In the genomic region with DNA sequence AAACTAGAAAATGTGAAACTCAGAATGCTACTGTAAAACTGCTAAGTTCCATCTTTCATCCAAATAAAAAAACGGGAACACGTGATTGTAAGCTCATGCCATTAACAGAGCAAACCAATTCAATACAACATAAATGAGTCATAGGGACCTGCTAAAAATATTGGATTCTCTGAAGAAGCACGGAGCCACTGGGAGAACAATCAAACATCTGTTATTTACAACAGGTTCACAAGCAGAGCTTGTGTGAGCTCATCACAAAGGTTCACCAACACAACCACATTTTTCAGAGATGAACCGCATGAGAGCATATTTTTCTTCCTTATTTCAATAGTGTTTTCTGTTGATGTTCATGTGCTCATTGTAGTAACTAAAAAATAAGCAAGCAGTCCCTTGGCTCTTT, we compare ENCODE assay signal across 15 cellular contexts.
A peak's percentile ranks its signal among the peaks of the same experiment; 100 is the strongest.
DNase-seq lines count a peak whose midpoint lies in the region; ATAC-seq and TF ChIP-seq lines count a peak whose summit lies in the region.
"Had no signal": no experiment of that assay in that cellular context is flagged by ENCODE, and none has a peak within 500 bp of the region (broad histone marks: within the 10 kb centered on the region; RNA-seq: fewer than 3 reads in every experiment).

No MANE protein-coding gene starts in this region.

- H3K27ac ChIP-seq in uterus (no peak overlapping the region), spleen (no peak overlapping the region)

- H3K27me3 ChIP-seq in uterus, result no peaks in the 10 kb centered on the region
- H3K27me3 ChIP-seq in spleen (replicated peaks in 1 of 7), result no peaks in the 10 kb centered on the region

- H3K4me3 ChIP-seq in choroid plexus epithelial cell (ENCODE audit: low read depth, low read length) (no peak overlapping the region), uterus (no peak overlapping the region), spleen (no peak overlapping the region)

- peak; percentile 19 for DNase-seq in GM04503 (ENCODE audit: low read depth)
- DNase-seq in NCI-H2107 treated with DMSO at 0.1 percent for 48 hours (lab: John Stamatoyannopoulos, UW; ENCODE audit: unreplicated experiment), result peak; percentile 89
- peak; percentile 37 for DNase-seq in choroid plexus epithelial cell (ENCODE audit: low read depth)
- DNase-seq in renal cortical epithelial cell (ENCODE audit: low read depth), result peak; percentile 13
- no peak for DNase-seq in uterus
- no peak for DNase-seq in spleen
- DNase-seq: activated CD4-positive, alpha-beta T cell treated with anti-CD3 and anti-CD28 coated beads, Interleukin-2, amount 10 ng/mL, durations not matched to agents 7 days and 5 days; activated naive CD8-positive, alpha-beta T cell treated with anti-CD3 and anti-CD28 coated beads, Interleukin-2, amount 10 ng/mL, durations not matched to agents 7 days and 5 days; CD4-positive, CD25-positive, alpha-beta regulatory T cell; islet precursor cell; MV-4-11; NCI-H82; stimulated activated CD4-positive, alpha-beta T cell treated with anti-CD3 and anti-CD28 coated beads, Interleukin-12 subunit alpha, Interleukin-12 subunit beta, amount 100 ng/mL, for 4 hours; T-helper 9 cell had no signal

- no peaks in the 10 kb centered on the region for H3K4me1 ChIP-seq in uterus
- H3K4me1 ChIP-seq in spleen, result no peaks in the 10 kb centered on the region

- no peak for ATAC-seq in GM21423 (IDR thresholded peaks at IDR 0.05; ENCODE audit: unreplicated experiment)

- no peaks in the 10 kb centered on the region for H3K9me3 ChIP-seq in uterus
- peaks cover 0 to 10% (median 4%) of the 10 kb centered on the region in 8 donors for H3K9me3 ChIP-seq in spleen

- H3K36me3 ChIP-seq in uterus (no peaks in the 10 kb centered on the region), spleen (no peaks in the 10 kb centered on the region)

- 80 to 88% (median 81%) methylated on average over 4 of the region's 4 CpGs for WGBS in spleen, 5 donors

- TF ChIP-seq CTCF in choroid plexus epithelial cell (conservative IDR thresholded peaks at IDR 0.05; ENCODE audit: low read depth, low read length) (no peak), uterus (IDR thresholded peaks at IDR 0.05) (no peak), spleen (IDR thresholded peaks at IDR 0.05 in 8 of 11, conservative IDR thresholded peaks at IDR 0.05 in 3 of 11) (no peak)

- intact Hi-C loops in uterus (cut with DNase I; ENCODE audit: low total_unique reads), result no loop called here
- intact Hi-C loops in spleen (cut with DNase I; ENCODE audit: low total_unique reads), result no loop called here

- TF ChIP-seq POLR2A in uterus (IDR thresholded peaks at IDR 0.05), result no peak
- no peak for TF ChIP-seq POLR2A in spleen (IDR thresholded peaks at IDR 0.05)

Comparison
In these comparisons a context has a peak if more than half of its experiments do, and no peak if none do; other contexts are left out.
1. DNase-seq: peak in GM04503 (single experiment), NCI-H2107 treated with DMSO at 0.1 percent for 48 hours (single experiment), choroid plexus epithelial cell (single experiment) and renal cortical epithelial cell (single experiment); none in uterus (0 of 2) and spleen (single experiment).